Comparison of ENCODE assay signal across 8 cellular contexts in genomic region chr1:237814319-237814924, GRCh38.
DNase-seq lines count a peak whose midpoint lies in the region; ATAC-seq and FAIRE-seq lines count a peak whose summit lies in the region.

No MANE protein-coding gene starts in this region.

- ATAC-seq in GM21528 (IDR thresholded peaks at IDR 0.05; ENCODE audit: low FRiP score, unreplicated experiment): no peak
- no peak for ATAC-seq in sciatic nerve

- peak; percentile 49 for DNase-seq in DMS 273 (lab: John Stamatoyannopoulos, UW; ENCODE audit: unreplicated experiment)
- DNase-seq in HTR-8/SVneo (ENCODE audit: insufficient read length, low spot score): peak; percentile 6
- DNase-seq in kidney tubule cell (ENCODE audit: low spot score): peak; percentile 42
- DNase-seq in GM03348 (ENCODE audit: low spot score): no peak
- DNase-seq in GM19238 (ENCODE audit: insufficient read length, low spot score): no peak
- DNase-seq in sciatic nerve (ENCODE audit: low spot score): no peak

- intact Hi-C loops in sciatic nerve (cut with DNase I): no loop called here

- FAIRE-seq in HTR-8/SVneo (lab: Jason Lieb, UNC) (no peak), TTC549 (lab: Jason Lieb, UNC) (peak; percentile 93)

Comparison
In these comparisons a context has a peak if more than half of its experiments do, and no peak if none do; other contexts are left out.
1. DNase-seq: peak in DMS 273 (single experiment), HTR-8/SVneo (single experiment) and kidney tubule cell (single experiment); none in GM03348 (single experiment), GM19238 (single experiment) and sciatic nerve (single experiment).